ENCODE assay signal across 13 cellular contexts in the genomic region with DNA sequence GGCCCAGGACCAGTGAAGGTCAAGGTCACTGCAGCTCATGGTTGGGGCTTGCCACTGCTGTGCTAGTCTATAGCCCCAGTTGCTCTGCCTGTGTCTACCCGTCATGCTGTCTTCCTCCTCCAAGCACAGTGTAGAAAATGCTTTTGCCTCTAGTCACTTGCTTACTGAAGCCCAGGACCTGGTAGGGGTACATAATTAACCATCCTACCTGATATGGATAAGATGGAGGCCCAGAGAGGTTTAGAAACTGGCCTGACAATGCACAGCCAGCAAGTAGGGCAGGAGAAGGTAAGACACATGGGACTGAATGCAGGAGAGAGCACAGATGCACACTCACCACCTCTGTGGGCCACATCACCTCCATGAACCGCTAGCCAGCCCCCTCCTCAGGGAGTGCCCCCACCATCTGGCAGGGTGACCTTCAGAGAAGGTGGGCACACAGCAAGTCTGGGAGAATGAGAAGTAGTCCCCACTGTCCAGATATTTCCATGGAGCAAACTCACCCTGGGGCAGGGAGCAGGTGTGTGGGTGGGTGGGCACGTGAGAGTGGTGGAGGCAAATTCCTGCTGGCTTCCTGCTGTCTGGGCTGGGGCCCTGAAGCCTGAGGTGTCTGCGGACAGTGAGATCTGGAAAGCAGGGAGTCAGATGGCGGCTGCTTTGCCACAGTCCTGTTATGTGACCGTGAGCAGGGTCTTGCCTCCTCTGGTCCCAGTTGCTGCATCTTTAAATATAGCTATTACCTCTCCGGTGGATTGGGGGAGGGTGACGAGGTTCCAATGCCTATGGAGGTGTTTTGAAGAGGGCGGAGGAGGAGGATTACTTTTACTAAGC. TPM values are rescaled to one million over a fixed set of nuclear protein-coding genes. Genes with fewer than 3 reads are reported as not detected.
A peak's percentile ranks its signal among the peaks of the same experiment; 100 is the strongest.
DNase-seq lines count a peak whose midpoint lies in the region; ATAC-seq and TF ChIP-seq lines count a peak whose summit lies in the region.
"Had no signal": no experiment of that assay in that cellular context is flagged by ENCODE, and none has a peak within 500 bp of the region (broad histone marks: within the 10 kb centered on the region; RNA-seq: fewer than 3 reads in every experiment).

No MANE protein-coding gene starts in this region.

- no peak overlapping the region for H3K27ac ChIP-seq in HUES64 (ENCODE audit: low read depth, low read length)
- no peak overlapping the region for H3K27ac ChIP-seq in ectodermal cell (ENCODE audit: insufficient read depth, low read depth, low read length, poor library complexity, severe bottlenecking)
- H3K27ac ChIP-seq in thoracic aorta: peak overlapping the region; percentile 98
- H3K27ac ChIP-seq: GM23248 had no signal

- DNase-seq in mesothelial cell of epicardium (ENCODE audit: low spot score in 2 of 2, unreplicated experiment in 2 of 2) (no peak), thoracic aorta (ENCODE audit: low spot score) (no peak), pons (ENCODE audit: low spot score) (no peak), NCI-H146 (lab: John Stamatoyannopoulos, UW) (no peak)
- DNase-seq: adrenal gland, foreskin fibroblast, NCI-H1092 treated with DMSO at 0.1 percent for 48 hours had no signal

- no peaks in the 10 kb centered on the region for H3K9me3 ChIP-seq in HUES64 (ENCODE audit: insufficient read depth, low read depth, low read length)
- H3K9me3 ChIP-seq in ectodermal cell (ENCODE audit: control insufficient read depth, low read length): no peaks in the 10 kb centered on the region
- H3K9me3 ChIP-seq in thoracic aorta: no peaks in the 10 kb centered on the region
- H3K9me3 ChIP-seq: adrenal gland had no signal

- WGBS in HUES64: 69% methylated on average over 9 of the region's 9 CpGs
- 72 to 73% methylated on average over 9 of the region's 9 CpGs for WGBS in ectodermal cell, 2 experiments

- H3K4me3 ChIP-seq in HUES64 (ENCODE audit: low read length) (peak overlapping the region; percentile 49; the same call in 1 of the 2 replicates), ectodermal cell (ENCODE audit: insufficient read depth, low read depth, low read length) (peak overlapping the region; percentile 16), thoracic aorta (peak overlapping the region; percentile 85)
- H3K4me3 ChIP-seq: GM23248 had no signal

- no peaks in the 10 kb centered on the region for H3K27me3 Mint-ChIP-seq in mesothelial cell of epicardium (ENCODE audit: low read depth)

- H3K27ac Mint-ChIP-seq in mesothelial cell of epicardium: peak overlapping the region; percentile 50

- H3K9ac ChIP-seq in HUES64 (ENCODE audit: low read depth, low read length): no peak overlapping the region
- H3K9ac ChIP-seq: GM23248 had no signal

- TF ChIP-seq CTCF in mesothelial cell of epicardium (IDR thresholded peaks at IDR 0.05; ENCODE audit: unreplicated experiment) (no peak), thoracic aorta (IDR thresholded peaks at IDR 0.05) (no peak)

- peak overlapping the region; percentile 22 for H3K4me3 Mint-ChIP-seq in mesothelial cell of epicardium

- H3K36me3 ChIP-seq in HUES64 (ENCODE audit: insufficient read depth, low read length) (no peaks in the 10 kb centered on the region), ectodermal cell (ENCODE audit: control insufficient read depth, insufficient read depth, low read length) (no peaks in the 10 kb centered on the region), thoracic aorta (no peaks in the 10 kb centered on the region)
- H3K36me3 ChIP-seq: adrenal gland had no signal

- H3K27me3 ChIP-seq in HUES64 (ENCODE audit: insufficient read depth, low read length): no peaks in the 10 kb centered on the region
- H3K27me3 ChIP-seq in ectodermal cell (ENCODE audit: control insufficient read depth, insufficient read depth, low read length, poor library complexity, severe bottlenecking): no peaks in the 10 kb centered on the region
- no peaks in the 10 kb centered on the region for H3K27me3 ChIP-seq in thoracic aorta (replicated peaks; ENCODE audit: insufficient read depth)
- H3K27me3 ChIP-seq: adrenal gland had no signal

- H3K36me3 Mint-ChIP-seq in mesothelial cell of epicardium: no peaks in the 10 kb centered on the region

- H3K4me1 Mint-ChIP-seq in mesothelial cell of epicardium: peaks cover 35% of the 10 kb centered on the region

- ATAC-seq in thoracic aorta (ENCODE audit: insufficient number of reproducible peaks, low FRiP score, low read depth): no peak
- ATAC-seq in HG03457 (IDR thresholded peaks at IDR 0.05; ENCODE audit: unreplicated experiment): no peak
- ATAC-seq in HG03354 (IDR thresholded peaks at IDR 0.05; ENCODE audit: poor library complexity, severe bottlenecking, unreplicated experiment): no peak

- peaks cover 22% of the 10 kb centered on the region for H3K4me1 ChIP-seq in HUES64 (ENCODE audit: insufficient read depth, low read length)
- peaks cover 39% of the 10 kb centered on the region for H3K4me1 ChIP-seq in ectodermal cell (ENCODE audit: control insufficient read depth, insufficient read depth, low read length)
- peaks cover 14 to 54% of the 10 kb centered on the region in 2 donors for H3K4me1 ChIP-seq in thoracic aorta (ENCODE audit: control insufficient read depth in 1 of 2, low read depth in 2 of 2)
- H3K4me1 ChIP-seq: adrenal gland had no signal

- H3K9me3 Mint-ChIP-seq in mesothelial cell of epicardium: no peaks in the 10 kb centered on the region

RNA-seq across cellular contexts. Expression of a gene that starts 1.0 kb away (rescaled TPM):
- polyA plus RNA-seq in HUES64 (2013, experiment 1 of 2): 2.3 TPM
- 4.1 TPM for polyA plus RNA-seq in HUES64 (2013, experiment 2 of 2)
- 6.1 TPM for polyA plus RNA-seq in ectodermal cell (2013, experiment 1 of 4)
- polyA plus RNA-seq in ectodermal cell (2013, experiment 2 of 4): 5.9 TPM
- 6.1 TPM for polyA plus RNA-seq in ectodermal cell (2013, experiment 3 of 4)
- 6.4 TPM for polyA plus RNA-seq in ectodermal cell (2013, experiment 4 of 4)
- total RNA-seq in mesothelial cell of epicardium (2.3 to 3.1 TPM (median 2.5 TPM) in 3 replicates), thoracic aorta (100 to 1,000 TPM; 106 to 117 TPM)
- total RNA-seq: GM23248 had no signal
- polyA plus RNA-seq: GM23248 had no signal

RNA-seq across cellular contexts. Expression of a gene that starts 14.7 kb away (rescaled TPM):
- polyA plus RNA-seq in HUES64 (2013, experiment 1 of 2): not detected
- polyA plus RNA-seq in HUES64 (2013, experiment 2 of 2): not detected
- not detected for polyA plus RNA-seq in ectodermal cell (2013, experiment 1 of 4)
- polyA plus RNA-seq in ectodermal cell (2013, experiment 2 of 4): not detected
- not detected for polyA plus RNA-seq in ectodermal cell (2013, experiment 3 of 4)
- not detected for polyA plus RNA-seq in ectodermal cell (2013, experiment 4 of 4)
- total RNA-seq in mesothelial cell of epicardium (not detected in 3 replicates), thoracic aorta (not detected)
- total RNA-seq: GM23248, occipital lobe had no signal

RNA-seq across cellular contexts. Expression of a gene that starts 31.2 kb away (rescaled TPM):
- polyA plus RNA-seq in HUES64 (2013, experiment 1 of 2): not detected
- polyA plus RNA-seq in HUES64 (2013, experiment 2 of 2): not detected
- not detected for polyA plus RNA-seq in ectodermal cell (2013, experiment 1 of 4)
- polyA plus RNA-seq in ectodermal cell (2013, experiment 2 of 4): not detected
- polyA plus RNA-seq in ectodermal cell (2013, experiment 3 of 4): not detected
- not detected for polyA plus RNA-seq in ectodermal cell (2013, experiment 4 of 4)
- total RNA-seq in mesothelial cell of epicardium: not detected in 3 replicates
- not detected for total RNA-seq in thoracic aorta
- total RNA-seq: adrenal gland, GM23248, occipital lobe had no signal
- polyA plus RNA-seq: adrenal gland, GM23248 had no signal

Comparison
In these comparisons a context has a peak if more than half of its experiments do, and no peak if none do; other contexts are left out.
1. H3K27ac ChIP-seq: peak in thoracic aorta (2 of 2); none in HUES64 (single experiment) and ectodermal cell (single experiment).
2. H3K4me3 ChIP-seq: peak in every context shown above with its lines; median percentile 85 in thoracic aorta; 49 in HUES64; 16 in ectodermal cell.
3. RNA of a gene that starts 1.0 kb away (total RNA-seq): 106 to 117 TPM in thoracic aorta; 2.3 to 3.1 TPM in mesothelial cell of epicardium; every median in the first group is over 10 times any median in the second.